ENCODE assay signal across 1 cellular context in the genomic region with DNA sequence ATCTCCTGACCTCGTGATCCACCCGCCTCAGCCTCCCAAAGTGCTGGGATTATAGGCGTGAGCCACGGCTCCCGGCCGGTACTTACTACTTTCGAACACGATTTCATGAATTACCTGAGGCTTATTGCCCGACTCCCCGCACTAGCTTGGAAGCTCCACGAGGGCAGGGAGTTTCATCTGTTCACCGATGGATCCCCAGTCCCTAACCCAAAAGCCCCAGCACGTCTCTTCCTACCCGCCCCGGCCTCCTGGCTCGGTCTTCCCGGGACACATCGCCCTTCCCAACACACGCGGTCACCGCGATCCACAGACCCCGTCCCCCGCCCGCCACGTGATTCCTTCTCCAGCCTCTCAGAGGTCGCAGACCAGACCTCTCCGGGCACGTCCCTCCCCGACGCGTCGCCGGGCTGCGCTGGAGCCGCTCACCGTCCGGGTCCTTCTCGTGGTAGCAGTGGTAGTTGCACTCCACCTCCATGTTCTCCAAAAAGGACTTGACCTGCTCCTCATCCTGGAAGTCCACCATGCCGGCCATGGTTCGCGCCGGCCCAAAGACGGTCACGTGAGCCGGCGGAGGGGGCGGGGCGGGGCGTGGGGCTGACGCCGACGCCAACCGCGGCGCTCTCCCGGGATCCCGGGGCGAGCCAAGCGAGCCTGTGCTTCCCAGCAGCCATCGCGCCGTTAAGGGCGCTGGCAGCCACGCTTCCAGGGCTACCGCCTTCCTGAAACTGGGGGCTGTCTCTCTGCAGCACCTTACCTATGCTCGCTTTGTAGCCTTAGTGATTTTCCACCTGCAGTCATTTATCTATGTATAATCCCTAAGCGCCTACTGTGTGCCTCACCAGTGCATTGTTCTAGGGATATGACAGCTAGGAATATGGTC.
TF ChIP-seq lines count a peak whose summit lies in the region.

A gene (minus strand): TSS at position 553 of the 880 bp plus-strand sequence. CDS start 21 bp downstream, at position 532.

TF ChIP-seq in K562, 482 proteins besides CTCF, POLR2A, EP300 and RAD21 (continued from another document and continues in another):
- TF ChIP-seq SIRT6 (IDR thresholded peaks at IDR 0.05; ENCODE audit: low read depth, low read length) (no peak), ZNF12 (CRISPR knock-in tag; IDR thresholded peaks at IDR 0.05) (peak; percentile 81; the same call in 1 of the 2 replicates), JUND (IDR thresholded peaks at IDR 0.05; ENCODE audit: borderline replicate concordance, low read depth, low read length) (peak; percentile 60; the same call in 1 of the 2 replicates), JUND (tag; IDR thresholded peaks at IDR 0.05; ENCODE audit: borderline replicate concordance, low read depth, low read length) (no peak), RB1 (IDR thresholded peaks at IDR 0.05; ENCODE audit: low read depth) (no peak; the same call in none of the 2 replicates), SIN3B (IDR thresholded peaks at IDR 0.05; ENCODE audit: low read depth) (peak; percentile 72), RNF2 (IDR thresholded peaks at IDR 0.05) (peak; percentile 88), MYC (IDR thresholded peaks at IDR 0.05; ENCODE audit: low read depth, low read length) (peak; percentile 95), MYC (CRISPR knock-in tag; IDR thresholded peaks at IDR 0.05; ENCODE audit: borderline replicate concordance, low read depth) (peak; percentile 98), KLF13 (tag; IDR thresholded peaks at IDR 0.05; ENCODE audit: borderline replicate concordance, low read depth) (no peak; the same call in 1 of the 2 replicates), ZNF431 (CRISPR knock-in tag; IDR thresholded peaks at IDR 0.05) (peak; percentile 82), PHB2 (IDR thresholded peaks at IDR 0.05; ENCODE audit: low read depth) (no peak), MAFG (tag; conservative IDR thresholded peaks at IDR 0.05) (no peak), SP1 (CRISPR knock-in tag; IDR thresholded peaks at IDR 0.05) (peak; percentile 93), ZNF165 (CRISPR knock-in tag; IDR thresholded peaks at IDR 0.05; ENCODE audit: borderline replicate concordance) (peak; percentile 56; the same call in 1 of the 2 replicates), ZBTB17 (CRISPR knock-in tag; IDR thresholded peaks at IDR 0.05) (0 out of 2 replicates have a peak, but pooled peaks have one; percentile 20), RFX1 (IDR thresholded peaks at IDR 0.05) (peak; percentile 45; the same call in 1 of the 2 replicates), ZNF140 (CRISPR knock-in tag; IDR thresholded peaks at IDR 0.05) (no peak), THRAP3 (IDR thresholded peaks at IDR 0.05; ENCODE audit: borderline replicate concordance) (no peak)
- TF ChIP-seq, protein P1, sequence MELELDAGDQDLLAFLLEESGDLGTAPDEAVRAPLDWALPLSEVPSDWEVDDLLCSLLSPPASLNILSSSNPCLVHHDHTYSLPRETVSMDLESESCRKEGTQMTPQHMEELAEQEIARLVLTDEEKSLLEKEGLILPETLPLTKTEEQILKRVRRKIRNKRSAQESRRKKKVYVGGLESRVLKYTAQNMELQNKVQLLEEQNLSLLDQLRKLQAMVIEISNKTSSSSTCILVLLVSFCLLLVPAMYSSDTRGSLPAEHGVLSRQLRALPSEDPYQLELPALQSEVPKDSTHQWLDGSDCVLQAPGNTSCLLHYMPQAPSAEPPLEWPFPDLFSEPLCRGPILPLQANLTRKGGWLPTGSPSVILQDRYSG (tag; conservative IDR thresholded peaks at IDR 0.05; ENCODE audit: low read depth) = peak; percentile 61
- TF ChIP-seq, protein P2, sequence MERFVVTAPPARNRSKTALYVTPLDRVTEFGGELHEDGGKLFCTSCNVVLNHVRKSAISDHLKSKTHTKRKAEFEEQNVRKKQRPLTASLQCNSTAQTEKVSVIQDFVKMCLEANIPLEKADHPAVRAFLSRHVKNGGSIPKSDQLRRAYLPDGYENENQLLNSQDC (CRISPR knock-in tag; IDR thresholded peaks at IDR 0.05) = 0 out of 2 replicates have a peak, but pooled peaks have one; percentile 4
- TF ChIP-seq, protein P3, sequence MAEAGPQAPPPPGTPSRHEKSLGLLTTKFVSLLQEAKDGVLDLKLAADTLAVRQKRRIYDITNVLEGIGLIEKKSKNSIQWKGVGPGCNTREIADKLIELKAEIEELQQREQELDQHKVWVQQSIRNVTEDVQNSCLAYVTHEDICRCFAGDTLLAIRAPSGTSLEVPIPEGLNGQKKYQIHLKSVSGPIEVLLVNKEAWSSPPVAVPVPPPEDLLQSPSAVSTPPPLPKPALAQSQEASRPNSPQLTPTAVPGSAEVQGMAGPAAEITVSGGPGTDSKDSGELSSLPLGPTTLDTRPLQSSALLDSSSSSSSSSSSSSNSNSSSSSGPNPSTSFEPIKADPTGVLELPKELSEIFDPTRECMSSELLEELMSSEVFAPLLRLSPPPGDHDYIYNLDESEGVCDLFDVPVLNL (CRISPR knock-in tag; IDR thresholded peaks at IDR 0.05; ENCODE audit: low read depth) = peak; percentile 63
- TF ChIP-seq, protein P4, sequence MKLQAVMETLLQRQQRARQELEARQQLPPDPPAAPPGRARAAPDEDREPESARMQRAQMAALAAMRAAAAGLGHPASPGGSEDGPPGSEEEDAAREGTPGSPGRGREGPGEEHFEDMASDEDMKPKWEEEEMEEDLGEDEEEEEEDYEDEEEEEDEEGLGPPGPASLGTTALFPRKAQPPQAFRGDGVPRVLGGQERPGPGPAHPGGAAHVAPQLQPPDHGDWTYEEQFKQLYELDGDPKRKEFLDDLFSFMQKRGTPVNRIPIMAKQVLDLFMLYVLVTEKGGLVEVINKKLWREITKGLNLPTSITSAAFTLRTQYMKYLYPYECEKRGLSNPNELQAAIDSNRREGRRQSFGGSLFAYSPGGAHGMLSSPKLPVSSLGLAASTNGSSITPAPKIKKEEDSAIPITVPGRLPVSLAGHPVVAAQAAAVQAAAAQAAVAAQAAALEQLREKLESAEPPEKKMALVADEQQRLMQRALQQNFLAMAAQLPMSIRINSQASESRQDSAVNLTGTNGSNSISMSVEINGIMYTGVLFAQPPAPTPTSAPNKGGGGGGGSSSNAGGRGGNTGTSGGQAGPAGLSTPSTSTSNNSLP (IDR thresholded peaks at IDR 0.05; ENCODE audit: borderline replicate concordance, low read depth, low read length) = no peak
- TF ChIP-seq, protein P5, sequence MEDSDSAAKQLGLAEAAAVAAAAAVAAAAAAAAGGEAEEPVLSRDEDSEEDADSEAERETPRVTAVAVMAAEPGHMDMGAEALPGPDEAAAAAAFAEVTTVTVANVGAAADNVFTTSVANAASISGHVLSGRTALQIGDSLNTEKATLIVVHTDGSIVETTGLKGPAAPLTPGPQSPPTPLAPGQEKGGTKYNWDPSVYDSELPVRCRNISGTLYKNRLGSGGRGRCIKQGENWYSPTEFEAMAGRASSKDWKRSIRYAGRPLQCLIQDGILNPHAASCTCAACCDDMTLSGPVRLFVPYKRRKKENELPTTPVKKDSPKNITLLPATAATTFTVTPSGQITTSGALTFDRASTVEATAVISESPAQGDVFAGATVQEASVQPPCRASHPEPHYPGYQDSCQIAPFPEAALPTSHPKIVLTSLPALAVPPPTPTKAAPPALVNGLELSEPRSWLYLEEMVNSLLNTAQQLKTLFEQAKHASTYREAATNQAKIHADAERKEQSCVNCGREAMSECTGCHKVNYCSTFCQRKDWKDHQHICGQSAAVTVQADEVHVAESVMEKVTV (CRISPR knock-in tag; IDR thresholded peaks at IDR 0.05) = no peak; the same call in 1 of the 2 replicates
- TF ChIP-seq, protein P6, sequence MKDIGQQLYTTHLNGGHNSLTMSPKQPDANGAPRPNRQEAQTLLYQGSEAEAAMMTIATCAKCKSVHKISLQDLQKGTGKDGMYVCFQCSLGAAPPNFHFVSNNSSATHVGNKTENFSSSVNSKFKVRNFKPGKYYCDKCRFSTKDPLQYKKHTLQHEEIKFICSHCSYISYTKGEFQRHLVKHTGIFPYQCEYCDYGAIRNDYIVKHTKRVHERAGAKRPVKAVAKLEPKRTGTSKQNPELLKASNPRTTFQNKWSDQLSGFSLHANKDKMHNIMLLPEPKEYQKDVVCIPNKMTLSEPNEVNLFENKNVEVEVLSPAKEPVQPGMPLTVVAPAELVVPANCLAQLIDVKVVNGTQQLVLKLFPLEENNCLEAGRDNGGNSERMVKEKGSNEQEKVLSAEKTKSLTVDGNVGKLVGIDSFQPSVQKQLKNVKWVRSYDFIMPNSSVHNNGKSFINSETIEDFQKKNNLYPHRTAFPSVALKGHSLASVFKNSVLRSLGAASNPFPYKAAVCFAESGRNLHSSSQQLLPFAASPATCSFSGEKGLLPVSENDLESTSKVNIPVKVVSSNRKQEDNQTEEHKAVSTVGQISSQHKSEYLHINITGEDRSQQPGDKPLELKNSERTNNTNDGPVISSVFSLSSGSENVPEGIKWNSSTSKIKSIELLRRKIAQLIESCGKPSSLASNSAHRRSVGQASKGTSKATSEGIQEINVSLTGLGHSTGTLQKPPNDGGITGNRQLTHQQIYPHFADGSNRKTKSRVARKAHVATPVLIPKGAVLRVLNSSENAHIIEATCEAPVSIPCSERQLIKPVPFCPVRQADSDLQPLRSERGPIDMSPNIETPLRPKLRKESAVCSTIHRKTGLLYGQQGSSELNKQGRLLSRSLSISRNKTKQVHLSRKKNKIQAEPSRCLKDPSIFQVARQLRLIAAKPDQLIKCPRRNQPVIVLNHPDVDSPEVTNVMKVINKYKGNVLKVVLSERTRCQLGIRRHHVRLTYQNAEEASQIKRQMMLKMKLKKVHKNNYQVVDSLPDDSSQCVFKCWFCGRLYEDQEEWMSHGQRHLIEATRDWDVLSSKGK (CRISPR knock-in tag; IDR thresholded peaks at IDR 0.05) = no peak
- TF ChIP-seq, protein P7, sequence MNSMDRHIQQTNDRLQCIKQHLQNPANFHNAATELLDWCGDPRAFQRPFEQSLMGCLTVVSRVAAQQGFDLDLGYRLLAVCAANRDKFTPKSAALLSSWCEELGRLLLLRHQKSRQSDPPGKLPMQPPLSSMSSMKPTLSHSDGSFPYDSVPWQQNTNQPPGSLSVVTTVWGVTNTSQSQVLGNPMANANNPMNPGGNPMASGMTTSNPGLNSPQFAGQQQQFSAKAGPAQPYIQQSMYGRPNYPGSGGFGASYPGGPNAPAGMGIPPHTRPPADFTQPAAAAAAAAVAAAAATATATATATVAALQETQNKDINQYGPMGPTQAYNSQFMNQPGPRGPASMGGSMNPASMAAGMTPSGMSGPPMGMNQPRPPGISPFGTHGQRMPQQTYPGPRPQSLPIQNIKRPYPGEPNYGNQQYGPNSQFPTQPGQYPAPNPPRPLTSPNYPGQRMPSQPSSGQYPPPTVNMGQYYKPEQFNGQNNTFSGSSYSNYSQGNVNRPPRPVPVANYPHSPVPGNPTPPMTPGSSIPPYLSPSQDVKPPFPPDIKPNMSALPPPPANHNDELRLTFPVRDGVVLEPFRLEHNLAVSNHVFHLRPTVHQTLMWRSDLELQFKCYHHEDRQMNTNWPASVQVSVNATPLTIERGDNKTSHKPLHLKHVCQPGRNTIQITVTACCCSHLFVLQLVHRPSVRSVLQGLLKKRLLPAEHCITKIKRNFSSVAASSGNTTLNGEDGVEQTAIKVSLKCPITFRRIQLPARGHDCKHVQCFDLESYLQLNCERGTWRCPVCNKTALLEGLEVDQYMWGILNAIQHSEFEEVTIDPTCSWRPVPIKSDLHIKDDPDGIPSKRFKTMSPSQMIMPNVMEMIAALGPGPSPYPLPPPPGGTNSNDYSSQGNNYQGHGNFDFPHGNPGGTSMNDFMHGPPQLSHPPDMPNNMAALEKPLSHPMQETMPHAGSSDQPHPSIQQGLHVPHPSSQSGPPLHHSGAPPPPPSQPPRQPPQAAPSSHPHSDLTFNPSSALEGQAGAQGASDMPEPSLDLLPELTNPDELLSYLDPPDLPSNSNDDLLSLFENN (IDR thresholded peaks at IDR 0.05; ENCODE audit: low read depth in 2 of 2, low read length in 2 of 2) = 0 out of 4 replicates have a peak, but pooled peaks of 1 of the 2 experiments have one; percentile 50
- TF ChIP-seq, protein P8, sequence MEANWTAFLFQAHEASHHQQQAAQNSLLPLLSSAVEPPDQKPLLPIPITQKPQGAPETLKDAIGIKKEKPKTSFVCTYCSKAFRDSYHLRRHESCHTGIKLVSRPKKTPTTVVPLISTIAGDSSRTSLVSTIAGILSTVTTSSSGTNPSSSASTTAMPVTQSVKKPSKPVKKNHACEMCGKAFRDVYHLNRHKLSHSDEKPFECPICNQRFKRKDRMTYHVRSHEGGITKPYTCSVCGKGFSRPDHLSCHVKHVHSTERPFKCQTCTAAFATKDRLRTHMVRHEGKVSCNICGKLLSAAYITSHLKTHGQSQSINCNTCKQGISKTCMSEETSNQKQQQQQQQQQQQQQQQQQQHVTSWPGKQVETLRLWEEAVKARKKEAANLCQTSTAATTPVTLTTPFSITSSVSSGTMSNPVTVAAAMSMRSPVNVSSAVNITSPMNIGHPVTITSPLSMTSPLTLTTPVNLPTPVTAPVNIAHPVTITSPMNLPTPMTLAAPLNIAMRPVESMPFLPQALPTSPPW (CRISPR knock-in tag; IDR thresholded peaks at IDR 0.05) = peak; percentile 93
- TF ChIP-seq, protein P9, sequence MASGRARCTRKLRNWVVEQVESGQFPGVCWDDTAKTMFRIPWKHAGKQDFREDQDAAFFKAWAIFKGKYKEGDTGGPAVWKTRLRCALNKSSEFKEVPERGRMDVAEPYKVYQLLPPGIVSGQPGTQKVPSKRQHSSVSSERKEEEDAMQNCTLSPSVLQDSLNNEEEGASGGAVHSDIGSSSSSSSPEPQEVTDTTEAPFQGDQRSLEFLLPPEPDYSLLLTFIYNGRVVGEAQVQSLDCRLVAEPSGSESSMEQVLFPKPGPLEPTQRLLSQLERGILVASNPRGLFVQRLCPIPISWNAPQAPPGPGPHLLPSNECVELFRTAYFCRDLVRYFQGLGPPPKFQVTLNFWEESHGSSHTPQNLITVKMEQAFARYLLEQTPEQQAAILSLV (tag; IDR thresholded peaks at IDR 0.05) = no peak
- TF ChIP-seq, protein P10, sequence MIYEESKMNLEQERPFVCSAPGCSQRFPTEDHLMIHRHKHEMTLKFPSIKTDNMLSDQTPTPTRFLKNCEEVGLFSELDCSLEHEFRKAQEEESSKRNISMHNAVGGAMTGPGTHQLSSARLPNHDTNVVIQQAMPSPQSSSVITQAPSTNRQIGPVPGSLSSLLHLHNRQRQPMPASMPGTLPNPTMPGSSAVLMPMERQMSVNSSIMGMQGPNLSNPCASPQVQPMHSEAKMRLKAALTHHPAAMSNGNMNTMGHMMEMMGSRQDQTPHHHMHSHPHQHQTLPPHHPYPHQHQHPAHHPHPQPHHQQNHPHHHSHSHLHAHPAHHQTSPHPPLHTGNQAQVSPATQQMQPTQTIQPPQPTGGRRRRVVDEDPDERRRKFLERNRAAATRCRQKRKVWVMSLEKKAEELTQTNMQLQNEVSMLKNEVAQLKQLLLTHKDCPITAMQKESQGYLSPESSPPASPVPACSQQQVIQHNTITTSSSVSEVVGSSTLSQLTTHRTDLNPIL (CRISPR knock-in tag; IDR thresholded peaks at IDR 0.05) = no peak
